Comparison of ENCODE assay signal across 17 cellular contexts in the genomic region with DNA sequence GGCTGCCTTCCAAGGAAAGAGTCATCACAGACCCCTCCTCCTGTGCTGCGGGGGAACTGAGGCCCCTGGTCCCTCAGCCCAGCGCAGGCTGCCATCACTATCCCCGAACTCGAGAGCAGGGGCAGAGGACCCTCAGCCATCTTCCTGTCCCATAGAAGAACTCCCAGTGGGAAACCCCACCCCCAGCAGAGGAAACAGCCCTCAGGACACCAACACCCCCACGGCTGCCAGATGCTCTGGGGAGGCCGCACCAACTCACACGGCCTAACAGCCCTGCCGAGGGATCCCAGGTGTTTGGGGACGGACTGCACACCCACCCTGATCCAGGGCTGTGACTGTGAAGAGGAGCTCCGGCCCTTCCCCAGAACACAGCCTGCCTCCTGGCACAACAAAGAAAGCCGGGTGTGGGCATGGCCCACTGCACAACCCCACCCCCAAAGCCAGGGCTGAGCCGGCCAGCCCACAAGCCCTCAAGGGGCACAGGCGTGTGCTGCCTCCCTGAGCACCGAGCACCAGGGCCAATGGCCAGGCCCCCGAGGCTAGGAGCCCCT. TPM values are rescaled to one million over a fixed set of nuclear protein-coding genes. Genes with fewer than 3 reads are reported as not detected.
DNase-seq lines count a peak whose midpoint lies in the region; ATAC-seq and TF ChIP-seq lines count a peak whose summit lies in the region.
"Had no signal": no experiment of that assay in that cellular context is flagged by ENCODE, and none has a peak within 500 bp of the region (broad histone marks: within the 10 kb centered on the region; RNA-seq: fewer than 3 reads in every experiment).

No MANE protein-coding gene starts in this region.

- H3K27ac Mint-ChIP-seq in GM23338 (no peak overlapping the region), HFFc6 (no peak overlapping the region)
- H3K27ac Mint-ChIP-seq: natural killer cell; stimulated activated naive CD8-positive, alpha-beta T cell treated with anti-CD3 and anti-CD28 coated beads, Interleukin-15, Interleukin-2, amounts not matched to agents 100 ng/mL and 50 ng/mL, for 24 hours; T-helper 17 cell had no signal

- no peak overlapping the region for H2BK5ac ChIP-seq in mesenchymal stem cell (ENCODE audit: low read depth, low read length, poor library complexity, severe bottlenecking)

- no peaks in the 10 kb centered on the region for H3K36me3 ChIP-seq in GM23338 (ENCODE audit: insufficient read depth)
- no peaks in the 10 kb centered on the region for H3K36me3 ChIP-seq in mesenchymal stem cell (ENCODE audit: control insufficient read depth in 1 of 2, insufficient read depth in 2 of 2, low read depth in 1 of 2, low read length in 2 of 2)
- H3K36me3 ChIP-seq: adrenal gland, heart right ventricle, ovary, tibial nerve had no signal

- no peak overlapping the region for H4K91ac ChIP-seq in mesenchymal stem cell (ENCODE audit: low read length)

- H3K14ac ChIP-seq in mesenchymal stem cell (ENCODE audit: low read length in 2 of 2): no peak overlapping the region

- H3K27me3 Mint-ChIP-seq in GM23338 (ENCODE audit: insufficient read depth, low read depth, poor library complexity) (peaks cover 13% of the 10 kb centered on the region), HFFc6 (ENCODE audit: insufficient read depth) (peaks cover 19% of the 10 kb centered on the region)

- H3F3A ChIP-seq in GM23338 (replicated peaks; ENCODE audit: low read depth): no peaks in the 10 kb centered on the region

- ATAC-seq in GM23338: peak; percentile 21
- peak; percentile 9; the same call in 2 of the 3 replicates for ATAC-seq in SK-N-SH treated with all-trans-retinoic acid at 6 μM for 48 hours

- H3K4ac ChIP-seq in mesenchymal stem cell (ENCODE audit: low read depth in 1 of 2, low read length in 2 of 2): no peak overlapping the region

- H3K4me1 ChIP-seq in GM23338 (ENCODE audit: insufficient read depth) (no peaks in the 10 kb centered on the region), mesenchymal stem cell (ENCODE audit: control insufficient read depth, insufficient read depth, low read depth, low read length) (peaks cover 24% of the 10 kb centered on the region)
- H3K4me1 ChIP-seq: adrenal gland had no signal

- no peak overlapping the region for H3K23ac ChIP-seq in mesenchymal stem cell (ENCODE audit: low read length in 2 of 2)

- 73% methylated on average over 15 of the region's 15 CpGs for WGBS in mesenchymal stem cell

- H2BK12ac ChIP-seq in mesenchymal stem cell (ENCODE audit: low read length in 2 of 2): no peak overlapping the region

- H2AFZ ChIP-seq in GM23338: peak overlapping the region; percentile 91
- H2AFZ ChIP-seq in mesenchymal stem cell (ENCODE audit: low read depth, low read length): no peak overlapping the region

- H3K9ac ChIP-seq in mesenchymal stem cell (ENCODE audit: low read length): no peak overlapping the region

- H3K27ac ChIP-seq in GM23338 (ENCODE audit: low read depth) (no peak overlapping the region), mesenchymal stem cell (ENCODE audit: low read length, poor library complexity, severe bottlenecking) (no peak overlapping the region)
- H3K27ac ChIP-seq: adrenal gland, heart right ventricle, ovary, tibial nerve had no signal

- DNase-seq in NCI-H2171 treated with DMSO at 0.1 percent for 48 hours (lab: John Stamatoyannopoulos, UW) (peak; percentile 9), NCI-H2171 (lab: John Stamatoyannopoulos, UW) (no peak), GM23338 (ENCODE audit: low spot score) (no peak), retina (peak; percentile 51), HFFc6 (no peak), mesenchymal stem cell (no peak)
- DNase-seq in NK-92 treated with Interleukin-12 subunit alpha and Interleukin-12 subunit beta, amount 100 ng/mL, for 24 hours (lab: John Stamatoyannopoulos, UW): no peak
- DNase-seq: NCI-H2029 treated with DMSO at 0.1 percent for 48 hours had no signal

- H3K4me3 Mint-ChIP-seq in GM23338: no peak overlapping the region
- H3K4me3 Mint-ChIP-seq in HFFc6: no peak overlapping the region
- H3K4me3 Mint-ChIP-seq: natural killer cell; stimulated activated naive CD8-positive, alpha-beta T cell treated with anti-CD3 and anti-CD28 coated beads, Interleukin-15, Interleukin-2, amounts not matched to agents 100 ng/mL and 50 ng/mL, for 24 hours; T-helper 17 cell had no signal

- H3K4me3 ChIP-seq in GM23338 (no peak overlapping the region), mesenchymal stem cell (ENCODE audit: insufficient read depth in 1 of 2, low read depth in 1 of 2, low read length in 2 of 2) (no peak overlapping the region)
- H3K4me3 ChIP-seq: adrenal gland, heart right ventricle, ovary, tibial nerve had no signal

- H3K36me3 Mint-ChIP-seq in GM23338 (ENCODE audit: low read depth) (no peaks in the 10 kb centered on the region), HFFc6 (ENCODE audit: low read depth) (no peaks in the 10 kb centered on the region)
- H3K36me3 Mint-ChIP-seq: natural killer cell had no signal

- no peaks in the 10 kb centered on the region for H3K9me2 ChIP-seq in GM23338 (ENCODE audit: insufficient read depth)

- H3K18ac ChIP-seq in mesenchymal stem cell (ENCODE audit: low read depth in 1 of 2, low read length in 2 of 2): no peak overlapping the region

- TF ChIP-seq CTCF in GM23338 (conservative IDR thresholded peaks at IDR 0.05; ENCODE audit: low read depth in 2 of 2) (no peak), HFFc6 (IDR thresholded peaks at IDR 0.05) (no peak)

- H3K9me3 Mint-ChIP-seq in GM23338 (no peaks in the 10 kb centered on the region), HFFc6 (no peaks in the 10 kb centered on the region)
- H3K9me3 Mint-ChIP-seq: natural killer cell; stimulated activated naive CD8-positive, alpha-beta T cell treated with anti-CD3 and anti-CD28 coated beads, Interleukin-15, Interleukin-2, amounts not matched to agents 100 ng/mL and 50 ng/mL, for 24 hours had no signal

- no peaks in the 10 kb centered on the region for H3K79me1 ChIP-seq in mesenchymal stem cell (replicated peaks; ENCODE audit: low read length, poor library complexity, severe bottlenecking)

- no peak overlapping the region for H2AK5ac ChIP-seq in mesenchymal stem cell (ENCODE audit: low read length, severe bottlenecking)

- H3K4me2 ChIP-seq in GM23338 (no peak overlapping the region), mesenchymal stem cell (ENCODE audit: low read length, poor library complexity, severe bottlenecking) (no peak overlapping the region)

- H3K79me2 ChIP-seq in GM23338 (replicated peaks; ENCODE audit: insufficient read depth): no peaks in the 10 kb centered on the region

- H3K4me1 Mint-ChIP-seq in GM23338 (peaks cover 4% of the 10 kb centered on the region; the same call in 2 of the 3 replicates), HFFc6 (ENCODE audit: low read depth) (no peaks in the 10 kb centered on the region)

- no peak overlapping the region for H2BK15ac ChIP-seq in mesenchymal stem cell (ENCODE audit: low read depth, poor library complexity, severe bottlenecking)

- H2BK120ac ChIP-seq in mesenchymal stem cell (ENCODE audit: low read depth, low read length): no peak overlapping the region

- H3K27me3 ChIP-seq in GM23338 (ENCODE audit: insufficient read depth) (no peaks in the 10 kb centered on the region), mesenchymal stem cell (ENCODE audit: control insufficient read depth in 1 of 2, insufficient read depth in 1 of 2, low read length in 2 of 2) (peaks cover 54 to 70% of the 10 kb centered on the region in 2 experiments)
- H3K27me3 ChIP-seq: ovary had no signal

- no peaks in the 10 kb centered on the region for H3K9me3 ChIP-seq in mesenchymal stem cell (ENCODE audit: control insufficient read depth, low read length)
- H3K9me3 ChIP-seq: adrenal gland, heart right ventricle, ovary, tibial nerve had no signal

- H4K8ac ChIP-seq in mesenchymal stem cell (ENCODE audit: low read length): no peak overlapping the region

- H4K20me1 ChIP-seq in GM23338 (replicated peaks; ENCODE audit: insufficient read depth): no peaks in the 10 kb centered on the region

TF ChIP-seq in GM23338, 12 proteins besides CTCF, POLR2A, EP300 and RAD21 (continues in another document):
- no peak for TF ChIP-seq ZNF331 (CRISPR knock-in tag; IDR thresholded peaks at IDR 0.05; ENCODE audit: low read depth)
- no peak for TF ChIP-seq EZH2 (IDR thresholded peaks at IDR 0.05; ENCODE audit: low read depth, unreplicated experiment)
- no peak for TF ChIP-seq ZNF114 (CRISPR knock-in tag; IDR thresholded peaks at IDR 0.05)
- no peak for TF ChIP-seq CREB1 (CRISPR knock-in tag; IDR thresholded peaks at IDR 0.05; ENCODE audit: low read depth)
- TF ChIP-seq STAT1 (IDR thresholded peaks at IDR 0.05; ENCODE audit: unreplicated experiment): no peak
- TF ChIP-seq NANOG (IDR thresholded peaks at IDR 0.05; ENCODE audit: borderline replicate concordance): no peak

TF ChIP-seq in SK-N-SH treated with all-trans-retinoic acid at 6 μM for 48 hours, 23 proteins besides CTCF, POLR2A, EP300 and RAD21:
- no peak for TF ChIP-seq GLIS3 (CRISPR knock-in tag; IDR thresholded peaks at IDR 0.05)

RNA-seq across cellular contexts. Expression of gene C14orf180, which starts 16.3 kb away (rescaled TPM):
- not detected in 2 replicates for total RNA-seq in GM23338 (2014; rRNA removed; shearing (Covaris generic))
- not detected in 2 replicates for polyA plus RNA-seq in GM23338 (2016; fragmentation: Nextera tagmentation; extraction: Ambion mirVana)
- not detected for total RNA-seq in HFFc6 (2021; fragmentation: NEBNext Ultra II Directional; extraction: Animal tissue kit (Norgen Biotek cat#: 25700))
- not detected for polyA plus RNA-seq in mesenchymal stem cell (2013, experiment 1 of 2)
- not detected for polyA plus RNA-seq in mesenchymal stem cell (2013, experiment 2 of 2)
- total RNA-seq: IMR-90, natural killer cell, T-helper 17 cell had no signal
- polyA plus RNA-seq: IMR-90 had no signal

RNA-seq across cellular contexts. Expression of gene TMEM179, which starts 41.3 kb away (rescaled TPM):
- 4.8 and 5.0 TPM in 2 replicates for total RNA-seq in GM23338 (2014; rRNA removed; shearing (Covaris generic))
- polyA plus RNA-seq in GM23338 (2016; fragmentation: Nextera tagmentation; extraction: Ambion mirVana): 1.0 and 2.2 TPM in 2 replicates
- not detected for total RNA-seq in HFFc6 (2021; fragmentation: NEBNext Ultra II Directional; extraction: Animal tissue kit (Norgen Biotek cat#: 25700))
- polyA plus RNA-seq in mesenchymal stem cell (2013, experiment 1 of 2): not detected
- polyA plus RNA-seq in mesenchymal stem cell (2013, experiment 2 of 2): not detected
- total RNA-seq: IMR-90, natural killer cell, T-helper 17 cell had no signal
- polyA plus RNA-seq: IMR-90 had no signal

Comparison
In these comparisons a context has a peak if more than half of its experiments do, and no peak if none do; other contexts are left out.
1. DNase-seq: peak in NCI-H2171 treated with DMSO at 0.1 percent for 48 hours (single experiment) and retina (single experiment); none in NCI-H2171 (single experiment), GM23338 (single experiment), HFFc6 (single experiment), NK-92 treated with Interleukin-12 subunit alpha and Interleukin-12 subunit beta, amount 100 ng/mL, for 24 hours (single experiment) and mesenchymal stem cell (single experiment).